1 cellular context compared by ENCODE assay signal in the genomic region with DNA sequence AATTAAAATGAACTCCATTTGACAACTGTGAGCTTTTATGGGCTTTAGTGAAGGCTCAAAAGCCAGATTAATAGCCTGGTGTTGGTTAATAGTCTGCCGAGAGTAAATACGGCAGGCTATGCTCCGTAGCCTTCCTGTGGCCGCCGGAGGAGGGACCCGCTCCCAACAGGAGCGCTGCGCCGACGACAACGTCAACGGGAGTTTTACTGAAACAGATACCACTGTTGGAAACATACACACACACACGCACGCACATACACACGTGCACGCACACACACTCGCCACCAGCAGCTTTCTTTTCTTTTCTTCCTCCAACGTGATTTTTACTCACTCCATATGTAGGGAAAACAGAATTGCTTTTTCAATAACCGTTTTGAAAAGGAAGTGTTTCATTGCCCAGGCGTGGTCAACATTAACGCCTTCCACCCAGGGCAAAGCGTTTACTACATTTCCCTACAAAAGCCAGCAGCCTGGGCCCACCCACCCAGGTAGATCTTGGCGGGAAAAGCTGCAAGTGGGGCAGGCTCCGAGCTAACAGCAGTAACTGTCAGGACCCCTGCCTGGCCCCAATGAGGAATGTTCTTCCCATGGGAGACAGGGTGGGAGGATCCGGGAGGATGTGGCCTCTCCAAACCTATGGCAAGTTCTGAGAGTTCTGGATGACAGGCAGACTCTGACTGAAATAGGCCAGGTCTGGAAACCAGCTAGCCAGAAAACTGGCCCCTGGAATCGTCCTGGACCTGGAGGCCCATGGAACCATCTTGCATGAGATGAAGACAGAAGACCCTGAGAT.
TF ChIP-seq lines count a peak whose summit lies in the region.

No MANE protein-coding gene starts in this region.

TF ChIP-seq in HEK293T, 16 proteins besides CTCF, POLR2A, EP300 and RAD21 (continued from another document):
- TF ChIP-seq, protein P1, sequence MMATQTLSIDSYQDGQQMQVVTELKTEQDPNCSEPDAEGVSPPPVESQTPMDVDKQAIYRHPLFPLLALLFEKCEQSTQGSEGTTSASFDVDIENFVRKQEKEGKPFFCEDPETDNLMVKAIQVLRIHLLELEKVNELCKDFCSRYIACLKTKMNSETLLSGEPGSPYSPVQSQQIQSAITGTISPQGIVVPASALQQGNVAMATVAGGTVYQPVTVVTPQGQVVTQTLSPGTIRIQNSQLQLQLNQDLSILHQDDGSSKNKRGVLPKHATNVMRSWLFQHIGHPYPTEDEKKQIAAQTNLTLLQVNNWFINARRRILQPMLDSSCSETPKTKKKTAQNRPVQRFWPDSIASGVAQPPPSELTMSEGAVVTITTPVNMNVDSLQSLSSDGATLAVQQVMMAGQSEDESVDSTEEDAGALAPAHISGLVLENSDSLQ (IDR thresholded peaks at IDR 0.05), result no peak
- TF ChIP-seq TARDBP (IDR thresholded peaks at IDR 0.05) (no peak), CTBP1 (IDR thresholded peaks at IDR 0.05; ENCODE audit: borderline replicate concordance) (no peak), LEF1 (IDR thresholded peaks at IDR 0.05; ENCODE audit: borderline replicate concordance) (no peak), NFRKB (IDR thresholded peaks at IDR 0.05) (no peak), FOXK2 (IDR thresholded peaks at IDR 0.05) (no peak), FOXA1 (IDR thresholded peaks at IDR 0.05) (no peak), FOXM1 (IDR thresholded peaks at IDR 0.05; ENCODE audit: borderline replicate concordance) (no peak), ZNF384 (IDR thresholded peaks at IDR 0.05) (no peak), BHLHE40 (IDR thresholded peaks at IDR 0.05; ENCODE audit: borderline replicate concordance) (no peak), ARNT (IDR thresholded peaks at IDR 0.05) (no peak), SP1 (IDR thresholded peaks at IDR 0.05) (no peak), HDGF (IDR thresholded peaks at IDR 0.05; ENCODE audit: borderline replicate concordance) (no peak), SUZ12 (IDR thresholded peaks at IDR 0.05) (no peak), L3MBTL2 (conservative IDR thresholded peaks at IDR 0.05) (no peak)
